Comparison of ENCODE assay signal across 2 cellular contexts in the genomic region with DNA sequence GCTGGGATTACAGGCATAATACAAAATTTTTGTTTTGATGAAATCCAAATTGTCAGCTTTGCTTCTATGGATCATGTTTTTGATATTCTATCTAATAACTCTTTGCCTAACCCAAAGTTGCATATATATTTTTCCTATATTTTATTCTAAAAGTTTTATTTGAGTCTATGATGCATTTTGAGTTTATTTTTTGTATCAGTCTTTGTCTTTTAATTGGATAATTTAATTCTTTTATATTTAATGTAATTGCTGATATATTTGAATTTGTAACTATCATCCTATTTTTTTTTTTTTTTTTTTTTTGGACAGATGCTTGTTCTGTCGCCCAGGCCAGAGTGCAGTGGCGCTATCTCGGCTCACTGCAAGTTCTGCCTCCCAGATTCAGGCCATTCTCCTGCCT.
TF ChIP-seq lines count a peak whose summit lies in the region.

No MANE protein-coding gene starts in this region.

TF ChIP-seq in HEK293, 187 proteins besides CTCF, POLR2A, EP300 and RAD21:
- TF ChIP-seq SETDB1 (IDR thresholded peaks at IDR 0.05; ENCODE audit: insufficient read length, low read length) (peak; percentile 70), ZNF623 (tag by site-specific recombination; IDR thresholded peaks at IDR 0.05) (no peak)

TF ChIP-seq in GM12878, 131 proteins besides CTCF, POLR2A, EP300 and RAD21:
- TF ChIP-seq ZZZ3 (IDR thresholded peaks at IDR 0.05; ENCODE audit: control insufficient read depth, insufficient read length, low read depth): no peak
- no peak for TF ChIP-seq EGR1 (IDR thresholded peaks at IDR 0.05; ENCODE audit: borderline replicate concordance in 1 of 2, low read depth in 2 of 2, low read length in 2 of 2)
- TF ChIP-seq CBFB (IDR thresholded peaks at IDR 0.05; ENCODE audit: low read depth): no peak
- no peak for TF ChIP-seq SPI1 (IDR thresholded peaks at IDR 0.05; ENCODE audit: borderline replicate concordance, insufficient read depth, low read depth, low read length)
- no peak for TF ChIP-seq ZSCAN29 (IDR thresholded peaks at IDR 0.05)
- no peak for TF ChIP-seq MXI1 (IDR thresholded peaks at IDR 0.05; ENCODE audit: low read depth, low read length)
- TF ChIP-seq HDAC2 (IDR thresholded peaks at IDR 0.05): no peak
- TF ChIP-seq, protein P1, sequence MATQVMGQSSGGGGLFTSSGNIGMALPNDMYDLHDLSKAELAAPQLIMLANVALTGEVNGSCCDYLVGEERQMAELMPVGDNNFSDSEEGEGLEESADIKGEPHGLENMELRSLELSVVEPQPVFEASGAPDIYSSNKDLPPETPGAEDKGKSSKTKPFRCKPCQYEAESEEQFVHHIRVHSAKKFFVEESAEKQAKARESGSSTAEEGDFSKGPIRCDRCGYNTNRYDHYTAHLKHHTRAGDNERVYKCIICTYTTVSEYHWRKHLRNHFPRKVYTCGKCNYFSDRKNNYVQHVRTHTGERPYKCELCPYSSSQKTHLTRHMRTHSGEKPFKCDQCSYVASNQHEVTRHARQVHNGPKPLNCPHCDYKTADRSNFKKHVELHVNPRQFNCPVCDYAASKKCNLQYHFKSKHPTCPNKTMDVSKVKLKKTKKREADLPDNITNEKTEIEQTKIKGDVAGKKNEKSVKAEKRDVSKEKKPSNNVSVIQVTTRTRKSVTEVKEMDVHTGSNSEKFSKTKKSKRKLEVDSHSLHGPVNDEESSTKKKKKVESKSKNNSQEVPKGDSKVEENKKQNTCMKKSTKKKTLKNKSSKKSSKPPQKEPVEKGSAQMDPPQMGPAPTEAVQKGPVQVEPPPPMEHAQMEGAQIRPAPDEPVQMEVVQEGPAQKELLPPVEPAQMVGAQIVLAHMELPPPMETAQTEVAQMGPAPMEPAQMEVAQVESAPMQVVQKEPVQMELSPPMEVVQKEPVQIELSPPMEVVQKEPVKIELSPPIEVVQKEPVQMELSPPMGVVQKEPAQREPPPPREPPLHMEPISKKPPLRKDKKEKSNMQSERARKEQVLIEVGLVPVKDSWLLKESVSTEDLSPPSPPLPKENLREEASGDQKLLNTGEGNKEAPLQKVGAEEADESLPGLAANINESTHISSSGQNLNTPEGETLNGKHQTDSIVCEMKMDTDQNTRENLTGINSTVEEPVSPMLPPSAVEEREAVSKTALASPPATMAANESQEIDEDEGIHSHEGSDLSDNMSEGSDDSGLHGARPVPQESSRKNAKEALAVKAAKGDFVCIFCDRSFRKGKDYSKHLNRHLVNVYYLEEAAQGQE (IDR thresholded peaks at IDR 0.05; ENCODE audit: low read depth, low read length): no peak
- no peak for TF ChIP-seq CBX5 (IDR thresholded peaks at IDR 0.05; ENCODE audit: low read depth)
